8 cellular contexts compared by ENCODE assay signal in the genomic region with DNA sequence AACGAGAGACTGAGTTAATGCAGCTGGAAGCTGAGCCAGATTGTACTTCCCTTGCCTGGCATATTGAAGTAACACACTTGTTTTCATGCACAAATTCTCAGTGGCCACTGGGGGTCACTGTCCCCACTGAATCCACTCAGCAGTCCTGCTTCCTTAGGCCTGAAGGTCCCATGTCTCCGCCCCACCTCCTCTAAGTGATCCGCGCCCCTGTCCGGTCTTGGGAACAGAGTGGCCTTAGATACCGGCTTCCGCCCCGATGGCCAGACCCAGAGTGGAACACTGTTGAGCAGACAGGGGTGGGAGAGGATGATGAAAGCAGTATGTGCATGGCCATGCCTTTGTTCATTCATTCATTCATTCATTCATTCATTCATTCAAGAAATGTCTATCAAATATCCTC. TPM values are rescaled to one million over a fixed set of nuclear protein-coding genes. Genes with fewer than 3 reads are reported as not detected.
DNase-seq lines count a peak whose midpoint lies in the region; ATAC-seq and TF ChIP-seq lines count a peak whose summit lies in the region.

No MANE protein-coding gene starts in this region.

- H3K36me3 Mint-ChIP-seq in immature natural killer cell = peaks cover 3 to 18% (median 3%) of the 10 kb centered on the region in 3 donors

- peak; percentile 6 for TF ChIP-seq POLR2A in GM19193 (IDR thresholded peaks at IDR 0.05; ENCODE audit: extremely low read depth, insufficient read depth, insufficient read length)

- H3K27ac Mint-ChIP-seq in immature natural killer cell = no peak overlapping the region

- H3K4me3 ChIP-seq in AG04449 (ENCODE audit: low read depth, low read length) = no peak overlapping the region

- ATAC-seq in HG02588 (IDR thresholded peaks at IDR 0.05; ENCODE audit: unreplicated experiment) = no peak

- H3K4me1 Mint-ChIP-seq in immature natural killer cell = peaks cover 17 to 38% of the 10 kb centered on the region in 2 donors

- POLR2A ChIA-PET in AG04449 (lab: Yijun Ruan, JAX) = no interaction called here

- no peak overlapping the region for H3K4me3 Mint-ChIP-seq in immature natural killer cell

- DNase-seq in AG04449 (ENCODE audit: low read depth, low spot score) (peak; percentile 51), NCI-H146 (lab: John Stamatoyannopoulos, UW) (peak; percentile 74), T1000 (lab: John Stamatoyannopoulos, UW) (peak; percentile 38), brain pericyte (ENCODE audit: low read depth, low spot score) (peak; percentile 42), immature natural killer cell (peak; percentile 38 to 44 (median 42)), smooth muscle cell of the brain vasculature (ENCODE audit: low read depth, low spot score) (peak; percentile 76)

- TF ChIP-seq CTCF in AG04449 (IDR thresholded peaks at IDR 0.05; ENCODE audit: insufficient read depth, low read length, missing control alignments) = peak; percentile 83

- CTCF ChIA-PET in AG04449 (lab: Yijun Ruan, JAX) = interaction anchor here (0.7 to 2.2 kb wide), 22 partner anchors 9 to 590 kb away, joined by 3 to 28 read pairs (median 4); no protein-coding TSS in a partner anchor

- no peaks in the 10 kb centered on the region for H3K9me3 Mint-ChIP-seq in immature natural killer cell

- H3K27me3 Mint-ChIP-seq in immature natural killer cell (ENCODE audit: low read depth in 3 of 3) = peaks cover 0 to 11% (median 0%) of the 10 kb centered on the region in 3 donors

RNA-seq across cellular contexts. Expression of a gene that starts 34.8 kb away (rescaled TPM):
- 1 to 10 TPM; 2.4 to 8.4 (median 3.0) TPM for polyA plus RNA-seq in immature natural killer cell

RNA-seq across cellular contexts. Expression of a gene that starts 59.9 kb away (rescaled TPM):
- not detected for polyA plus RNA-seq in immature natural killer cell
